Comparison of ENCODE assay signal across 9 cellular contexts in genomic region chr5:88145603-88146467, GRCh38.
DNase-seq lines count a peak whose midpoint lies in the region; ATAC-seq, FAIRE-seq and TF ChIP-seq lines count a peak whose summit lies in the region.
"Had no signal": no experiment of that assay in that cellular context is flagged by ENCODE, and none has a peak within 500 bp of the region (broad histone marks: within the 10 kb centered on the region; RNA-seq: fewer than 3 reads in every experiment).

No MANE protein-coding gene starts in this region.

- H3K9me3 Mint-ChIP-seq in CD4-positive, alpha-beta memory T cell, result peaks cover 1 to 27% (median 8%) of the 10 kb centered on the region in 8 donors
- H3K9me3 Mint-ChIP-seq in natural killer cell treated with Interleukin-12 subunit alpha and Interleukin-12 subunit beta and Interleukin-15 and Interleukin-18, amount 100 ng/mL, for 72 hours, result no peaks in the 10 kb centered on the region
- H3K9me3 Mint-ChIP-seq in chondrocyte (ENCODE audit: low read depth), result peaks cover 2% of the 10 kb centered on the region

- peaks cover 33% of the 10 kb centered on the region for H3K4me1 ChIP-seq in CD4-positive, alpha-beta memory T cell (ENCODE audit: insufficient read depth, low read length)
- H3K4me1 ChIP-seq in endothelial cell of umbilical vein (ENCODE audit: control insufficient read depth, extremely low read depth, insufficient read depth, low read length), result peaks cover 6% of the 10 kb centered on the region

- no peaks in the 10 kb centered on the region for H3K9me3 ChIP-seq in CD4-positive, alpha-beta memory T cell (ENCODE audit: control insufficient read depth in 1 of 2, low read length in 2 of 2)
- H3K9me3 ChIP-seq in endothelial cell of umbilical vein (replicated peaks; ENCODE audit: control insufficient read depth, insufficient read depth, low read length), result no peaks in the 10 kb centered on the region

- TF ChIP-seq CTCF in endothelial cell of umbilical vein (IDR thresholded peaks at IDR 0.05; ENCODE audit: extremely low read depth in 1 of 2, insufficient read depth in 1 of 2, low read depth in 1 of 2, low read length in 2 of 2) (no peak), chondrocyte (IDR thresholded peaks at IDR 0.05) (no peak)

- DNase-seq in CD4-positive, alpha-beta memory T cell, result peak in 1 of 5 donors; percentile 17
- DNase-seq in M059J (ENCODE audit: low read depth) (peak; percentile 80), endothelial cell of umbilical vein (ENCODE audit: low read depth, low spot score) (no peak), chondrocyte (ENCODE audit: low spot score) (no peak), left colon (no peak), cortex of kidney (lab: John Stamatoyannopoulos, UW) (no peak)
- DNase-seq in natural killer cell treated with Interleukin-12 subunit alpha and Interleukin-12 subunit beta and Interleukin-15 and Interleukin-18, amount 100 ng/mL, for 72 hours (ENCODE audit: low spot score), result no peak
- no peak for DNase-seq in stimulated activated CD4-positive, alpha-beta T cell treated with anti-CD3 and anti-CD28 coated beads, Interleukin-2, amount 100 ng/mL, for 24 hours
- DNase-seq: EL had no signal

- peaks cover 44% of the 10 kb centered on the region for H3K27me3 ChIP-seq in CD4-positive, alpha-beta memory T cell (ENCODE audit: insufficient read depth, low read length)
- H3K27me3 ChIP-seq in endothelial cell of umbilical vein (ENCODE audit: control insufficient read depth in 2 of 2, insufficient read depth in 2 of 2, low read length in 2 of 2), result peaks cover 53 to 71% of the 10 kb centered on the region in 2 experiments

- dilution Hi-C loops in endothelial cell of umbilical vein (cut with MboI; ENCODE audit: extremely low pct_ligation_motif_present, low sequenced_read_pairs), result loop anchor here (25.0 kb wide), 1 partner anchor 541 kb away; no protein-coding TSS in a partner anchor

- peaks cover 31 to 38% of the 10 kb centered on the region in 2 donors for H3K27me3 Mint-ChIP-seq in CD4-positive, alpha-beta memory T cell
- H3K27me3 Mint-ChIP-seq in natural killer cell treated with Interleukin-12 subunit alpha and Interleukin-12 subunit beta and Interleukin-15 and Interleukin-18, amount 100 ng/mL, for 72 hours, result peaks cover 23 to 53% of the 10 kb centered on the region in 2 donors
- peaks cover 39% of the 10 kb centered on the region for H3K27me3 Mint-ChIP-seq in chondrocyte (ENCODE audit: low read depth)

- no peaks in the 10 kb centered on the region for H3K36me3 ChIP-seq in CD4-positive, alpha-beta memory T cell (ENCODE audit: insufficient read depth, low read length)
- H3K36me3 ChIP-seq in endothelial cell of umbilical vein (ENCODE audit: control insufficient read depth in 2 of 2, extremely low read depth in 1 of 2, insufficient read depth in 2 of 2, low read length in 2 of 2), result no peaks in the 10 kb centered on the region

- H3K4me3 Mint-ChIP-seq in CD4-positive, alpha-beta memory T cell, result peak overlapping the region; percentile 19 to 84 (median 50)
- peak overlapping the region; percentile 70 for H3K4me3 Mint-ChIP-seq in natural killer cell treated with Interleukin-12 subunit alpha and Interleukin-12 subunit beta and Interleukin-15 and Interleukin-18, amount 100 ng/mL, for 72 hours
- H3K4me3 Mint-ChIP-seq in chondrocyte (ENCODE audit: unreplicated experiment), result no peak overlapping the region

- H3K4me1 Mint-ChIP-seq in CD4-positive, alpha-beta memory T cell, result peaks cover 12 to 24% (median 16%) of the 10 kb centered on the region in 4 donors
- H3K4me1 Mint-ChIP-seq in natural killer cell treated with Interleukin-12 subunit alpha and Interleukin-12 subunit beta and Interleukin-15 and Interleukin-18, amount 100 ng/mL, for 72 hours (ENCODE audit: low read depth in 2 of 2), result peaks cover 13 to 15% of the 10 kb centered on the region in 2 donors
- H3K4me1 Mint-ChIP-seq in chondrocyte (ENCODE audit: low read depth), result peaks cover 4% of the 10 kb centered on the region

- H3K4me2 ChIP-seq in endothelial cell of umbilical vein (ENCODE audit: insufficient read depth, low read length), result no peak overlapping the region

- peak overlapping the region in 3 of 7 donors; percentile 25 to 69 (median 45) for H3K27ac Mint-ChIP-seq in CD4-positive, alpha-beta memory T cell
- H3K27ac Mint-ChIP-seq in natural killer cell treated with Interleukin-12 subunit alpha and Interleukin-12 subunit beta and Interleukin-15 and Interleukin-18, amount 100 ng/mL, for 72 hours, result no peak overlapping the region
- H3K27ac Mint-ChIP-seq in chondrocyte (ENCODE audit: unreplicated experiment), result no peak overlapping the region

- H3K79me2 ChIP-seq in endothelial cell of umbilical vein (ENCODE audit: control insufficient read depth, insufficient read depth, low read length), result no peaks in the 10 kb centered on the region

- H3K9ac ChIP-seq in endothelial cell of umbilical vein (replicated peaks; ENCODE audit: extremely low read depth, insufficient read depth, low read length), result no peak overlapping the region

- no peak for FAIRE-seq in endothelial cell of umbilical vein (lab: Jason Lieb, UNC)

- H3K9me1 ChIP-seq in endothelial cell of umbilical vein (replicated peaks; ENCODE audit: control insufficient read depth, extremely low read depth, insufficient read depth, low read length), result no peaks in the 10 kb centered on the region

- no peak for TF ChIP-seq POLR2A in endothelial cell of umbilical vein (IDR thresholded peaks at IDR 0.05; ENCODE audit: low read depth, low read length)

- intact Hi-C loops in CD4-positive, alpha-beta memory T cell (cut with micrococcal nuclease), result no loop called here
- intact Hi-C loops in endothelial cell of umbilical vein (cut with micrococcal nuclease) (no loop called here), left colon (cut with DNase I, micrococcal nuclease) (no loop called here)

- CTCF ChIA-PET in CD4-positive, alpha-beta memory T cell (lab: Charles Lee; ENCODE audit: partially characterized antibody), result no interaction called here
- CTCF ChIA-PET in endothelial cell of umbilical vein (lab: Charles Lee), result interaction anchor here (1.0 to 1.3 kb wide), 2 partner anchors 530 to 534 kb away, joined by 3 read pairs; no protein-coding TSS in a partner anchor

- H3K36me3 Mint-ChIP-seq in CD4-positive, alpha-beta memory T cell, result peaks cover 0 to 6% of the 10 kb centered on the region in 2 donors
- peaks cover under 1% of the 10 kb centered on the region for H3K36me3 Mint-ChIP-seq in natural killer cell treated with Interleukin-12 subunit alpha and Interleukin-12 subunit beta and Interleukin-15 and Interleukin-18, amount 100 ng/mL, for 72 hours
- no peaks in the 10 kb centered on the region for H3K36me3 Mint-ChIP-seq in chondrocyte (ENCODE audit: low read depth)

- H3K4me3 ChIP-seq in CD4-positive, alpha-beta memory T cell (ENCODE audit: low read length in 2 of 2), result no peak overlapping the region
- H3K4me3 ChIP-seq in endothelial cell of umbilical vein (replicated peaks in 1 of 3; ENCODE audit: insufficient read depth in 1 of 3, low read depth in 1 of 3, low read length in 3 of 3), result no peak overlapping the region

- no TSS peak for BruUV-seq in endothelial cell of umbilical vein (replicated peaks; lab: Mats Ljungman, UMichigan)

- no peak overlapping the region for H2AFZ ChIP-seq in endothelial cell of umbilical vein (ENCODE audit: low read depth, low read length)

- H4K20me1 ChIP-seq in endothelial cell of umbilical vein (replicated peaks; ENCODE audit: control insufficient read depth, extremely low read depth, insufficient read depth, low read length), result no peaks in the 10 kb centered on the region

- no peak for ATAC-seq in natural killer cell treated with Interleukin-12 subunit alpha and Interleukin-12 subunit beta and Interleukin-15 and Interleukin-18, amount 100 ng/mL, for 72 hours
- ATAC-seq in left colon, result no peak

- no peak overlapping the region for H3K27ac ChIP-seq in CD4-positive, alpha-beta memory T cell (ENCODE audit: low read depth, low read length)
- H3K27ac ChIP-seq in endothelial cell of umbilical vein (ENCODE audit: insufficient read depth, low read depth, low read length), result no peak overlapping the region

- POLR2A ChIA-PET in CD4-positive, alpha-beta memory T cell (lab: Charles Lee; ENCODE audit: partially characterized antibody), result no interaction called here
- POLR2A ChIA-PET in endothelial cell of umbilical vein (lab: Charles Lee), result no interaction called here

TF ChIP-seq in endothelial cell of umbilical vein, 7 proteins besides CTCF, POLR2A, EP300 and RAD21:
- TF ChIP-seq MYC (IDR thresholded peaks at IDR 0.05; ENCODE audit: low read depth, low read length) (no peak), FOS (IDR thresholded peaks at IDR 0.05; ENCODE audit: borderline replicate concordance, insufficient read depth, low read length) (no peak), MAX (IDR thresholded peaks at IDR 0.05; ENCODE audit: insufficient read depth, insufficient read length) (no peak), POLR2AphosphoS5 (IDR thresholded peaks at IDR 0.05; ENCODE audit: insufficient read depth, low read depth, low read length) (no peak), GATA2 (IDR thresholded peaks at IDR 0.05; ENCODE audit: insufficient read depth, insufficient read length, low read depth, low read length) (no peak), EZH2 (IDR thresholded peaks at IDR 0.05; ENCODE audit: borderline replicate concordance, low read depth, low read length, severe bottlenecking) (peak; percentile 96), JUN (IDR thresholded peaks at IDR 0.05; ENCODE audit: borderline replicate concordance, insufficient read depth, insufficient read length, low read depth) (no peak)
